ENCODE assay signal across 7 cellular contexts in the genomic region with DNA sequence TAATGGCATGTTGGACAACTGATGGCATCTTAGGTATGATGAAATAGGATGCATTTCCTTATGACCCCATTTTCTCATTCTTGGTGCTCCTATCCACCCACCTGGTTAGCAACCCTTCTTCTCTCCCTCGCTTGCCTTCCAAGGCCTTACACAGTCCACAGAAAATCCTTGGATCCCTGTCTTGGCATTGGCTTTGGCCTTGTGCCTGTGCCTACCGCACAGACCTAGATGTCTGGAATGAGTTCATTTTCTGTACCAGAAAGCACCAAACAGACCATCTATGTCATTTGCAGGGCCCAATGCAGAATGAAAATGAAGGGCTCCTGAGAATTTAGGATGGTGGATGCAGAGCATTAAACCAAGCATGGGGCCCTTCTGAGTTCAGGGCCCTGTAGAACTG.
"Had no signal": no experiment of that assay in that cellular context is flagged by ENCODE, and none has a peak within 500 bp of the region (broad histone marks: within the 10 kb centered on the region; RNA-seq: fewer than 3 reads in every experiment).

No MANE protein-coding gene starts in this region.

- DNase-seq: GM23248, GOT3, H7, HFFc6, Karpas-422, KBM-7 had no signal

- ATAC-seq: HCT116 had no signal
